In the genomic region with DNA sequence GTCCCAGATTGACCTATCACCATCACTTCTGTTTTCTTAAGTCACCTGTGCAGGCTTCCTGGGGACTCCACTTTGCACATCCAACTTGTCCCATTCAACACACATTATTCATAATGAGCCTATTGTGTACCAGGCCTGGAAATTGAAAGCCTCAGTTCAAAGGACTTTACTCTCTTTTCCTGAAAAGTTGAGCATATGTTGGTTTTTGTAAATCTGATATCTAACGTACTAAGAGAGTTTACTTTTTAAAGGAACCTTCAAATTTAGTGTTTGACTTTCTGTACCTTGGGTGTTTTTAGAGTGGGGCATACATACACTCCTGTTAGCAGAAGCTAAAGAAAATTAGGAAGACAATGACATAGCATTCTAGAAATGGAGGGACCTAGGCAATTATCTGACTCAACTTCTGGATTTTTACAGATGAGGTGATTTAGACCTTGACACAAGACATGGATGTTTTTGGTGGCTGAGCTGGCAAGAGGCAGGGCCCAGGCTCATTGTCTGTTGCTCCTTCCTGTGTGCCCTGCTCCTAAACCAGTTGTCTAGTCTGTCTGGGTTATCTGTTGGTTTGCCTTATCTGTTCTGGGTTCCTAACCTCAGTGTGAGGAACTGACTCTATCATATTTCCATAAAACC, we compare ENCODE assay signal across 32 cellular contexts.
"Had no signal": no experiment of that assay in that cellular context is flagged by ENCODE, and none has a peak within 500 bp of the region (broad histone marks: within the 10 kb centered on the region; RNA-seq: fewer than 3 reads in every experiment).

No MANE protein-coding gene starts in this region.

- H3K4me2 ChIP-seq: smooth muscle cell had no signal

- H3K4me1 ChIP-seq: parathyroid adenoma, psoas muscle, spleen, suprapubic skin, testis, tibial artery, transverse colon, upper lobe of right lung, uterus had no signal

- H3K36me3 ChIP-seq: ovary, spleen, suprapubic skin, tibial artery, transverse colon, upper lobe of right lung, uterus had no signal

- H3K27me3 ChIP-seq: ovary, spleen, suprapubic skin, testis, tibial artery, transverse colon, upper lobe of right lung, uterus had no signal

- H3K9me3 ChIP-seq: ovary, psoas muscle, suprapubic skin, testis, transverse colon, upper lobe of right lung, uterus had no signal

- DNase-seq: naive thymus-derived CD8-positive, alpha-beta T cell; nephron progenitor cell; occipital lobe; ovary; posterior cingulate gyrus; psoas muscle; right cardiac atrium; spleen; stimulated activated CD4-positive, alpha-beta T cell treated with anti-CD3 and anti-CD28 coated beads, Interleukin-12 subunit alpha, Interleukin-12 subunit beta, amount 100 ng/mL, for 4 hours; stimulated activated CD4-positive, alpha-beta T cell treated with anti-CD3 and anti-CD28 coated beads, Interleukin-1b, Interleukin-23, amount 100 ng/mL, for 48 hours; stimulated activated CD4-positive, alpha-beta T cell treated with anti-CD3 and anti-CD28 coated beads, Interleukin-4, amount 100 ng/mL, for 1 hour; stimulated activated CD4-positive, alpha-beta T cell treated with anti-CD3 and anti-CD28 coated beads, Interleukin-4, amount 100 ng/mL, for 4 hours; stimulated activated CD8-positive, alpha-beta memory T cell treated with anti-CD3 and anti-CD28 coated beads, Interleukin-4, amount 100 ng/mL, for 48 hours; stimulated activated naive CD4-positive, alpha-beta T cell; stimulated activated naive CD8-positive, alpha-beta T cell treated with anti-CD3 and anti-CD28 coated beads, Interleukin-15, amount 100 ng/mL, for 72 hours; stimulated activated naive CD8-positive, alpha-beta T cell treated with anti-CD3 and anti-CD28 coated beads, Interleukin-15, Interleukin-2, amounts not matched to agents 100 U/mL and 50 U/mL, for 24 hours; substantia nigra; testis; tibial artery; transverse colon; upper lobe of right lung; uterus had no signal

- H3K27me3 Mint-ChIP-seq: progenitor cell of endocrine pancreas; stimulated activated memory B cell treated with anti-CD40 and anti-IgM and Interleukin-4, amounts not matched to agents 10 μg/mL and 1 μg/mL and 100 μg/mL, for 72 hours; stimulated activated naive CD8-positive, alpha-beta T cell treated with anti-CD3 and anti-CD28 coated beads, Interleukin-15, amount 100 ng/mL, for 72 hours; type B pancreatic cell had no signal

- H3K9ac ChIP-seq: parathyroid adenoma had no signal

- H3K4me3 ChIP-seq: ovary, psoas muscle, skin epidermis, smooth muscle cell, spleen, suprapubic skin, testis, tibial artery, transverse colon, upper lobe of right lung, uterus had no signal

- H3K79me2 ChIP-seq: parathyroid adenoma had no signal

- H3K4me1 Mint-ChIP-seq: naive thymus-derived CD8-positive, alpha-beta T cell; stimulated activated memory B cell treated with anti-CD40 and anti-IgM and Interleukin-4, amounts not matched to agents 10 μg/mL and 1 μg/mL and 100 μg/mL, for 72 hours; stimulated activated naive CD8-positive, alpha-beta T cell treated with anti-CD3 and anti-CD28 coated beads, Interleukin-15, amount 100 ng/mL, for 72 hours had no signal

- H3K27ac ChIP-seq: ovary, parathyroid adenoma, psoas muscle, skin epidermis, spleen, suprapubic skin, testis, tibial artery, transverse colon, upper lobe of right lung, uterus had no signal

- H3K27ac Mint-ChIP-seq: naive thymus-derived CD8-positive, alpha-beta T cell; natural killer cell treated with Interleukin-12 subunit alpha and Interleukin-12 subunit beta and Interleukin-15 and Interleukin-18, amount 100 ng/mL, for 72 hours; nephron progenitor cell; progenitor cell of endocrine pancreas; stimulated activated memory B cell treated with anti-CD40 and anti-IgM and Interleukin-4, amounts not matched to agents 10 μg/mL and 1 μg/mL and 100 μg/mL, for 72 hours; stimulated activated naive CD8-positive, alpha-beta T cell treated with anti-CD3 and anti-CD28 coated beads, Interleukin-15, amount 100 ng/mL, for 72 hours; type B pancreatic cell had no signal

- H3K9me3 Mint-ChIP-seq: natural killer cell treated with Interleukin-12 subunit alpha and Interleukin-12 subunit beta and Interleukin-15 and Interleukin-18, amount 100 ng/mL, for 72 hours; nephron progenitor cell; type B pancreatic cell had no signal

- H3K36me3 Mint-ChIP-seq: natural killer cell treated with Interleukin-12 subunit alpha and Interleukin-12 subunit beta and Interleukin-15 and Interleukin-18, amount 100 ng/mL, for 72 hours; stimulated activated memory B cell treated with anti-CD40 and anti-IgM and Interleukin-4, amounts not matched to agents 10 μg/mL and 1 μg/mL and 100 μg/mL, for 72 hours; type B pancreatic cell had no signal

- H3K4me3 Mint-ChIP-seq: naive thymus-derived CD8-positive, alpha-beta T cell; natural killer cell treated with Interleukin-12 subunit alpha and Interleukin-12 subunit beta and Interleukin-15 and Interleukin-18, amount 100 ng/mL, for 72 hours; nephron progenitor cell; neural crest cell; stimulated activated memory B cell treated with anti-CD40 and anti-IgM and Interleukin-4, amounts not matched to agents 10 μg/mL and 1 μg/mL and 100 μg/mL, for 72 hours; stimulated activated naive CD8-positive, alpha-beta T cell treated with anti-CD3 and anti-CD28 coated beads, Interleukin-15, amount 100 ng/mL, for 72 hours; type B pancreatic cell had no signal

- H2AFZ ChIP-seq: parathyroid adenoma had no signal

- ATAC-seq: naive thymus-derived CD8-positive, alpha-beta T cell; natural killer cell treated with Interleukin-12 subunit alpha and Interleukin-12 subunit beta and Interleukin-15 and Interleukin-18, amount 100 ng/mL, for 72 hours; psoas muscle; right cardiac atrium; sciatic nerve; stimulated activated memory B cell treated with anti-CD40 and anti-IgM and Interleukin-4, amounts not matched to agents 10 μg/mL and 1 μg/mL and 100 μg/mL, for 72 hours; stimulated activated naive CD8-positive, alpha-beta T cell treated with anti-CD3 and anti-CD28 coated beads, Interleukin-15, amount 100 ng/mL, for 72 hours; stimulated activated naive CD8-positive, alpha-beta T cell treated with anti-CD3 and anti-CD28 coated beads, Interleukin-15, Interleukin-2, amounts not matched to agents 100 U/mL and 50 U/mL, for 24 hours; upper lobe of right lung had no signal
